1 cellular context compared by ENCODE assay signal in genomic region chr5:76457685-76458491, GRCh38.
TF ChIP-seq lines count a peak whose summit lies in the region.

No MANE protein-coding gene starts in this region.

TF ChIP-seq in HepG2, 621 proteins besides CTCF, POLR2A, EP300 and RAD21 (continued from another document and continues in another):
- TF ChIP-seq ZSCAN30 (CRISPR knock-in tag; IDR thresholded peaks at IDR 0.05) (no peak), KLF11 (CRISPR knock-in tag; IDR thresholded peaks at IDR 0.05) (no peak), CREB3 (CRISPR knock-in tag; IDR thresholded peaks at IDR 0.05) (no peak), FOXK2 (IDR thresholded peaks at IDR 0.05) (no peak), RORA (CRISPR knock-in tag; IDR thresholded peaks at IDR 0.05) (no peak), HNF1B (CRISPR knock-in tag; IDR thresholded peaks at IDR 0.05) (no peak), AKNA (CRISPR knock-in tag; IDR thresholded peaks at IDR 0.05; ENCODE audit: borderline replicate concordance) (no peak), RCOR2 (CRISPR knock-in tag; IDR thresholded peaks at IDR 0.05) (peak; percentile 79; the same call in 1 of the 2 replicates), ELF4 (CRISPR knock-in tag; IDR thresholded peaks at IDR 0.05; ENCODE audit: borderline replicate concordance) (no peak), ZNF703 (CRISPR knock-in tag; IDR thresholded peaks at IDR 0.05; ENCODE audit: borderline replicate concordance) (no peak), PREB (CRISPR knock-in tag; IDR thresholded peaks at IDR 0.05) (no peak), PHF20 (CRISPR knock-in tag; IDR thresholded peaks at IDR 0.05) (no peak), SMAD1 (CRISPR knock-in tag; IDR thresholded peaks at IDR 0.05; ENCODE audit: borderline replicate concordance, low read depth) (no peak), ZNF282 (IDR thresholded peaks at IDR 0.05; ENCODE audit: partially characterized antibody) (no peak), E2F2 (CRISPR knock-in tag; IDR thresholded peaks at IDR 0.05; ENCODE audit: borderline replicate concordance) (no peak), ZKSCAN8 (CRISPR knock-in tag; IDR thresholded peaks at IDR 0.05; ENCODE audit: borderline replicate concordance) (no peak), NPAS2 (CRISPR knock-in tag; IDR thresholded peaks at IDR 0.05; ENCODE audit: borderline replicate concordance) (no peak), XRCC5 (optimal IDR thresholded peaks at IDR 0.05; ENCODE audit: low read length) (no peak), SPEN (CRISPR knock-in tag; IDR thresholded peaks at IDR 0.05; ENCODE audit: low read depth) (no peak), ZNF562 (CRISPR knock-in tag; IDR thresholded peaks at IDR 0.05; ENCODE audit: borderline replicate concordance) (no peak), ZMAT5 (CRISPR knock-in tag; IDR thresholded peaks at IDR 0.05; ENCODE audit: borderline replicate concordance, low read depth) (no peak), ZNF772 (CRISPR knock-in tag; IDR thresholded peaks at IDR 0.05) (no peak), DMTF1 (CRISPR knock-in tag; IDR thresholded peaks at IDR 0.05) (no peak), USF2 (IDR thresholded peaks at IDR 0.05; ENCODE audit: low read depth, low read length) (no peak), USF2 (CRISPR knock-in tag; IDR thresholded peaks at IDR 0.05; ENCODE audit: borderline replicate concordance) (peak; percentile 40; the same call in 1 of the 2 replicates), ZNF24 (IDR thresholded peaks at IDR 0.05) (no peak), ZFP36 (IDR thresholded peaks at IDR 0.05; ENCODE audit: borderline replicate concordance, low read depth, low read length, partially characterized antibody) (no peak), HOXA7 (CRISPR knock-in tag; IDR thresholded peaks at IDR 0.05) (no peak), ISL2 (CRISPR knock-in tag; IDR thresholded peaks at IDR 0.05) (peak; percentile 70), PCBP2 (optimal IDR thresholded peaks at IDR 0.05; ENCODE audit: low read depth, low read length, poor library complexity, severe bottlenecking) (no peak), HHEX (CRISPR knock-in tag; IDR thresholded peaks at IDR 0.05) (no peak), PRDM4 (CRISPR knock-in tag; IDR thresholded peaks at IDR 0.05; ENCODE audit: borderline replicate concordance) (no peak), NBN (conservative IDR thresholded peaks at IDR 0.05) (no peak), SP5 (CRISPR knock-in tag; IDR thresholded peaks at IDR 0.05; ENCODE audit: borderline replicate concordance, low read depth) (no peak), ZNF263 (CRISPR knock-in tag; IDR thresholded peaks at IDR 0.05) (no peak), SP2 (CRISPR knock-in tag; IDR thresholded peaks at IDR 0.05) (no peak), U2AF1 (optimal IDR thresholded peaks at IDR 0.05; ENCODE audit: low read depth, low read length) (no peak), ZNF749 (CRISPR knock-in tag; IDR thresholded peaks at IDR 0.05; ENCODE audit: borderline replicate concordance) (no peak), CSRNP2 (CRISPR knock-in tag; conservative IDR thresholded peaks at IDR 0.05; ENCODE audit: low read depth) (no peak), CHCHD3 (CRISPR knock-in tag; IDR thresholded peaks at IDR 0.05) (no peak), ATF6 (CRISPR knock-in tag; conservative IDR thresholded peaks at IDR 0.05) (no peak), NAIF1 (CRISPR knock-in tag; IDR thresholded peaks at IDR 0.05; ENCODE audit: borderline replicate concordance) (no peak)
